8 cellular contexts compared by ENCODE assay signal in the genomic region with DNA sequence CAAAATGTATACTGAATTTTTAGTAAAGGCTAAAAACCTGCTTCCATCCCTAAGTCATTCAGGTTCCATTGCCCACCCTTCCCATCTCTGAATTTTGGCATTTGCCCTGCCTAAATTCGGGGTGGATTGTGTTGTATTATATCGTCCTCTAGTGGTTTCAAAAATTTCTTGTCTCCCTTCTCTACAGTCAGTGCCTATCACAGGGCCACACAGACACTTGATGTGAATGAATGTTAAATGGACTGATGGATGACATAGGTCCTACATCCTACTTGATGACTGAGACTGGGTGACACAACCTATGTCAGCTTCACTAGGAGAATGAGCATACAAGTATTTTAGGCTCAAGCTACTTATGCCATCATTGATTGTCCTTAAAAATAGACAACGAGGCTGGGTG. TPM values are rescaled to one million over a fixed set of nuclear protein-coding genes. Genes with fewer than 3 reads are reported as not detected.
DNase-seq lines count a peak whose midpoint lies in the region; ATAC-seq and TF ChIP-seq lines count a peak whose summit lies in the region.

No MANE protein-coding gene starts in this region.

- H2AFZ ChIP-seq in Karpas-422 (ENCODE audit: low read length) = 0 out of 2 replicates have a peak overlapping the region, but pooled peaks have one; percentile 58

- H3K9me2 ChIP-seq in DOHH2 (replicated peaks; ENCODE audit: control insufficient read depth, low read length) (no peaks in the 10 kb centered on the region), Karpas-422 (replicated peaks; ENCODE audit: insufficient read depth, low read length) (no peaks in the 10 kb centered on the region)

- no peak overlapping the region for H3K4me3 Mint-ChIP-seq in naive thymus-derived CD4-positive, alpha-beta T cell

- H3K9me3 ChIP-seq in DOHH2 (ENCODE audit: control insufficient read depth, insufficient read depth, low read length) (no peaks in the 10 kb centered on the region), Karpas-422 (ENCODE audit: low read length) (no peaks in the 10 kb centered on the region)
- H3K9me3 ChIP-seq in naive thymus-derived CD4-positive, alpha-beta T cell (ENCODE audit: control insufficient read depth in 2 of 3, low read length in 3 of 3) = no peaks in the 10 kb centered on the region

- CTCF ChIA-PET in naive thymus-derived CD4-positive, alpha-beta T cell (lab: Charles Lee) = no interaction called here

- no peaks in the 10 kb centered on the region for H3K36me3 ChIP-seq in DOHH2 (ENCODE audit: control insufficient read depth, low read length)
- no peaks in the 10 kb centered on the region for H3K36me3 ChIP-seq in Karpas-422 (ENCODE audit: insufficient read depth, low read length)
- no peaks in the 10 kb centered on the region for H3K36me3 ChIP-seq in naive thymus-derived CD4-positive, alpha-beta T cell (ENCODE audit: control insufficient read depth in 2 of 3, insufficient read depth in 3 of 3, low read length in 3 of 3)

- no peaks in the 10 kb centered on the region for H3K9me3 Mint-ChIP-seq in naive thymus-derived CD4-positive, alpha-beta T cell

- H3K4me3 ChIP-seq in DOHH2 (ENCODE audit: low read length) (no peak overlapping the region), Karpas-422 (ENCODE audit: low read length) (no peak overlapping the region), astrocyte of the spinal cord (ENCODE audit: low read depth, low read length) (no peak overlapping the region)
- H3K4me3 ChIP-seq in naive thymus-derived CD4-positive, alpha-beta T cell (ENCODE audit: low read length) = no peak overlapping the region

- no peaks in the 10 kb centered on the region for H3K27me3 ChIP-seq in DOHH2 (ENCODE audit: control insufficient read depth, low read length)
- no peaks in the 10 kb centered on the region for H3K27me3 ChIP-seq in Karpas-422 (ENCODE audit: low read length)
- no peaks in the 10 kb centered on the region for H3K27me3 ChIP-seq in naive thymus-derived CD4-positive, alpha-beta T cell (ENCODE audit: control insufficient read depth in 2 of 2, insufficient read depth in 2 of 2, low read length in 2 of 2)

- DNase-seq in Karpas-422 = peak; percentile 61
- DNase-seq in astrocyte of the spinal cord (ENCODE audit: low read depth, low spot score) = peak; percentile 9
- no peak for DNase-seq in naive thymus-derived CD4-positive, alpha-beta T cell
- no peak for DNase-seq in NCI-H2107 treated with DMSO at 0.1 percent for 48 hours (lab: John Stamatoyannopoulos, UW; ENCODE audit: unreplicated experiment)
- DNase-seq in NCI-H1092 (lab: John Stamatoyannopoulos, UW) = no peak

- H3K79me2 ChIP-seq in DOHH2 (ENCODE audit: control insufficient read depth, low read length) = no peaks in the 10 kb centered on the region
- H3K79me2 ChIP-seq in Karpas-422 (ENCODE audit: low read length) = no peaks in the 10 kb centered on the region

- POLR2A ChIA-PET in naive thymus-derived CD4-positive, alpha-beta T cell (lab: Charles Lee) = no interaction called here

- ATAC-seq in naive thymus-derived CD4-positive, alpha-beta T cell = peak; percentile 40
- ATAC-seq in GM21717 (IDR thresholded peaks at IDR 0.05; ENCODE audit: unreplicated experiment) (no peak), HG03139 (IDR thresholded peaks at IDR 0.05; ENCODE audit: unreplicated experiment) (no peak)

- peaks cover 4% of the 10 kb centered on the region for H3K4me1 ChIP-seq in DOHH2 (ENCODE audit: control insufficient read depth, low read length)
- H3K4me1 ChIP-seq in Karpas-422 (ENCODE audit: low read length) = peaks cover 10% of the 10 kb centered on the region
- no peaks in the 10 kb centered on the region for H3K4me1 ChIP-seq in naive thymus-derived CD4-positive, alpha-beta T cell (ENCODE audit: control insufficient read depth in 2 of 2, insufficient read depth in 2 of 2, low read length in 2 of 2)

- no peak overlapping the region for H3K9ac ChIP-seq in Karpas-422 (ENCODE audit: low read length)

- peaks cover 0 to 8% (median 5%) of the 10 kb centered on the region in 7 donors for H3K4me1 Mint-ChIP-seq in naive thymus-derived CD4-positive, alpha-beta T cell

- H3K27ac ChIP-seq in DOHH2 (ENCODE audit: low read depth, low read length) = no peak overlapping the region
- no peak overlapping the region for H3K27ac ChIP-seq in Karpas-422 (ENCODE audit: low read length)
- H3K27ac ChIP-seq in naive thymus-derived CD4-positive, alpha-beta T cell (ENCODE audit: low read depth, low read length) = no peak overlapping the region

- no peaks in the 10 kb centered on the region for H3F3A ChIP-seq in DOHH2 (ENCODE audit: control insufficient read depth, insufficient read depth)

- H3K4me2 ChIP-seq in DOHH2 (ENCODE audit: low read length) (no peak overlapping the region), Karpas-422 (ENCODE audit: low read depth, low read length, poor library complexity, severe bottlenecking) (no peak overlapping the region)

- in situ Hi-C loops in astrocyte of the spinal cord (cut with HindIII; ENCODE audit: low sequenced_read_pairs) = no loop called here

- H3K36me3 Mint-ChIP-seq in naive thymus-derived CD4-positive, alpha-beta T cell = no peaks in the 10 kb centered on the region

- intact Hi-C loops in naive thymus-derived CD4-positive, alpha-beta T cell (cut with micrococcal nuclease) = no loop called here

- H4K20me1 ChIP-seq in DOHH2 (ENCODE audit: control insufficient read depth, insufficient read depth, low read depth, low read length) (no peaks in the 10 kb centered on the region), Karpas-422 (ENCODE audit: insufficient read depth, low read depth, low read length) (no peaks in the 10 kb centered on the region)

- peaks cover 0 to 8% (median 0%) of the 10 kb centered on the region in 5 donors for H3K27me3 Mint-ChIP-seq in naive thymus-derived CD4-positive, alpha-beta T cell

- no peak overlapping the region for H3K27ac Mint-ChIP-seq in naive thymus-derived CD4-positive, alpha-beta T cell

- peak; percentile 52 for TF ChIP-seq CTCF in DOHH2 (IDR thresholded peaks at IDR 0.05; ENCODE audit: low read depth, low read length, poor library complexity, severe bottlenecking)
- peak; percentile 47 for TF ChIP-seq CTCF in astrocyte of the spinal cord (IDR thresholded peaks at IDR 0.05; ENCODE audit: low read depth, low read length)

RNA-seq across cellular contexts. Expression of a gene that starts 45.6 kb away (rescaled TPM):
- total RNA-seq in Karpas-422 (2014; rRNA removed; shearing (Covaris generic); ENCODE audit: low replicate concordance) = 25.7 and 66.1 TPM in 2 replicates
- 10 to 100 TPM; 15.9 to 46.5 (median 41.3) TPM for total RNA-seq in naive thymus-derived CD4-positive, alpha-beta T cell
- polyA plus RNA-seq in naive thymus-derived CD4-positive, alpha-beta T cell = 10 to 100 TPM; 29.9 to 32.1 TPM

Comparison
In these comparisons a context has a peak if more than half of its experiments do, and no peak if none do; other contexts are left out.
1. DNase-seq: peak in Karpas-422 (single experiment) and astrocyte of the spinal cord (single experiment); none in naive thymus-derived CD4-positive, alpha-beta T cell (0 of 9), NCI-H2107 treated with DMSO at 0.1 percent for 48 hours (single experiment) and NCI-H1092 (single experiment).